ENCODE assay signal across 33 cellular contexts in the genomic region with DNA sequence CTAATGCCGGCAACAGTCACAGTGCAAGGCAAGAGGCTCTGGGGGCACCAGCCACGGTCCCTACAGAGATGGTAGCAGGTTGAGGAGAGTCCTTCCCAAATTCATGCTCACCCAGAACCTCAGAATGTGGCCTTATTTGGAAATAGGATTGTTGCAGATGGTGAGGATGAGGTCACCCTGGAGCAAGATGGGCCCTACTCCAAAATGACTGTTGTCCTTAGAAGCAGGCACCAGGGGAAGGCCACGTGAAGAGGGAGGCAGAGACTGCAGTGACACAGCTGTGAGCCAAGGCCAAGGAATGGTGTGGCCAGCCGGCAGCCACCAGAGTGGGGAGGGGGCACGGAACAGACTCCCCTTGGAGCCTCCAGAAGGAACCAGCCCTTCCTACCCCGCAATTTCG.
DNase-seq lines count a peak whose midpoint lies in the region; ATAC-seq and TF ChIP-seq lines count a peak whose summit lies in the region.
"Had no signal": no experiment of that assay in that cellular context is flagged by ENCODE, and none has a peak within 500 bp of the region (broad histone marks: within the 10 kb centered on the region; RNA-seq: fewer than 3 reads in every experiment).

No MANE protein-coding gene starts in this region.

- no peaks in the 10 kb centered on the region for H3K4me1 Mint-ChIP-seq in activated T-cell treated with anti-CD3 and anti-CD28 coated beads, Interleukin-2, amount 50 U/mL, for 4 hours (ENCODE audit: low read depth)
- H3K4me1 Mint-ChIP-seq: CD4-positive, alpha-beta memory T cell; neural progenitor cell; stimulated activated naive CD8-positive, alpha-beta T cell treated with anti-CD3 and anti-CD28 coated beads, Interleukin-15, amount 100 ng/mL, for 72 hours had no signal

- H3K4me1 ChIP-seq in left ventricle myocardium inferior (peaks cover 14% of the 10 kb centered on the region), IMR-90 (ENCODE audit: control insufficient read depth, insufficient read depth, low read length) (peaks cover 14% of the 10 kb centered on the region)
- H3K4me1 ChIP-seq: body of pancreas, esophagus muscularis mucosa, gastroesophageal sphincter, neural progenitor cell, parathyroid adenoma, spleen had no signal

- no peak for TF ChIP-seq RAD21 in IMR-90 (IDR thresholded peaks at IDR 0.05; ENCODE audit: low read length)

- no peak overlapping the region for H2BK5ac ChIP-seq in IMR-90 (ENCODE audit: low read depth, low read length, poor library complexity, severe bottlenecking)

- H3K36me3 Mint-ChIP-seq in activated T-cell treated with anti-CD3 and anti-CD28 coated beads, Interleukin-2, amount 50 U/mL, for 4 hours (ENCODE audit: insufficient read depth), result no peaks in the 10 kb centered on the region
- H3K36me3 Mint-ChIP-seq: CD4-positive, alpha-beta memory T cell; neural progenitor cell had no signal

- dilution Hi-C loops in IMR-90 (cut with HindIII; ENCODE audit: low sequenced_read_pairs, unreplicated experiment), result no loop called here

- in situ Hi-C loops in IMR-90 (cut with MboI; ENCODE audit: low sequenced_read_pairs), result no loop called here

- CTCF ChIA-PET in IMR-90 (lab: Yijun Ruan, JAX), result no interaction called here

- no peak for TF ChIP-seq POLR2A in IMR-90 (IDR thresholded peaks at IDR 0.05; ENCODE audit: low read depth, low read length)

- H2BK20ac ChIP-seq in IMR-90 (ENCODE audit: low read depth, low read length), result no peak overlapping the region

- H4K8ac ChIP-seq in IMR-90 (ENCODE audit: low read depth in 2 of 2, low read length in 2 of 2), result peak overlapping the region; percentile 42 to 59; a peak in 2 of 4 replicates

- intact Hi-C loops in Right ventricle myocardium superior (cut with DNase I) (no loop called here), left ventricle myocardium inferior (cut with micrococcal nuclease) (no loop called here), IMR-90 (cut with micrococcal nuclease) (no loop called here)

- H2BK15ac ChIP-seq in IMR-90 (ENCODE audit: low read depth, low read length), result no peak overlapping the region

- no peaks in the 10 kb centered on the region for H4K20me1 ChIP-seq in IMR-90 (ENCODE audit: insufficient read depth, low read length)

- 0 out of 2 replicates have a peak overlapping the region, but pooled peaks have one; percentile 19 for H4K91ac ChIP-seq in IMR-90 (ENCODE audit: insufficient read depth, low read depth, low read length)

- no peak for TF ChIP-seq CTCF in left ventricle myocardium inferior (IDR thresholded peaks at IDR 0.05; ENCODE audit: borderline replicate concordance)
- no peak for TF ChIP-seq CTCF in IMR-90 (conservative IDR thresholded peaks at IDR 0.05; ENCODE audit: low read depth, low read length)
- no peak for TF ChIP-seq CTCF in fibroblast of the aortic adventitia (IDR thresholded peaks at IDR 0.05; ENCODE audit: insufficient read depth, low read length)

- no peak overlapping the region for H3K18ac ChIP-seq in IMR-90 (ENCODE audit: low read depth, low read length)

- H2AFZ ChIP-seq in IMR-90 (replicated peaks; ENCODE audit: low read length, poor library complexity), result no peak overlapping the region
- H2AFZ ChIP-seq: neural progenitor cell, parathyroid adenoma had no signal

- H3K9ac ChIP-seq in IMR-90 (ENCODE audit: low read depth, low read length), result no peak overlapping the region
- H3K9ac ChIP-seq: neural progenitor cell, parathyroid adenoma had no signal

- peak overlapping the region; percentile 63; the same call in 1 of the 2 replicates for H3K14ac ChIP-seq in IMR-90 (replicated peaks; ENCODE audit: low read depth, low read length)

- H3K27ac ChIP-seq in left ventricle myocardium inferior (replicated peaks), result no peak overlapping the region
- H3K27ac ChIP-seq in IMR-90 (ENCODE audit: insufficient read depth, low read length), result no peak overlapping the region
- H3K27ac ChIP-seq: body of pancreas, dorsolateral prefrontal cortex, esophagus muscularis mucosa, gastroesophageal sphincter, neural progenitor cell, parathyroid adenoma, spleen had no signal

- H3K56ac ChIP-seq in IMR-90 (ENCODE audit: extremely low read depth, insufficient read depth, low read length), result no peak overlapping the region

- no peak overlapping the region for H3K4me2 ChIP-seq in IMR-90 (ENCODE audit: low read depth, low read length)
- H3K4me2 ChIP-seq: neural progenitor cell had no signal

- H3K4me3 Mint-ChIP-seq in activated T-cell treated with anti-CD3 and anti-CD28 coated beads, Interleukin-2, amount 50 U/mL, for 4 hours, result no peak overlapping the region
- H3K4me3 Mint-ChIP-seq: CD4-positive, alpha-beta memory T cell; neural progenitor cell; stimulated activated naive CD8-positive, alpha-beta T cell treated with anti-CD3 and anti-CD28 coated beads, Interleukin-15, amount 100 ng/mL, for 72 hours; T-helper 1 cell treated with Interleukin-12 subunit alpha and Interleukin-12 subunit beta and Interleukin-4 antibody, amounts not matched to agents 30 μg/mL and 1 μg/mL, for 36 hours had no signal

- POLR2A ChIA-PET in IMR-90 (lab: Charles Lee; ENCODE audit: unreplicated experiment), result no interaction called here

- H2BK120ac ChIP-seq in IMR-90 (ENCODE audit: low read depth, low read length), result peak overlapping the region; percentile 33; the same call in 1 of the 2 replicates

- peak; percentile 43 for ATAC-seq in Right ventricle myocardium superior (ENCODE audit: poor library complexity)
- ATAC-seq in IMR-90 (ENCODE audit: low read depth), result no peak
- ATAC-seq in activated T-cell treated with anti-CD3 and anti-CD28 coated beads, Interleukin-2, amount 50 U/mL, for 4 hours, result no peak
- ATAC-seq: body of pancreas; gastroesophageal sphincter; PC-3; stimulated activated naive CD8-positive, alpha-beta T cell treated with anti-CD3 and anti-CD28 coated beads, Interleukin-15, amount 100 ng/mL, for 72 hours had no signal

- no peak for DNase-seq in Right ventricle myocardium superior
- no peak for DNase-seq in left ventricle myocardium inferior
- DNase-seq in IMR-90, result peak; percentile 23
- DNase-seq in fibroblast of the aortic adventitia (ENCODE audit: low read depth), result peak; percentile 37
- DNase-seq in stromal cell of bone marrow (ENCODE audit: low read depth), result peak; percentile 7
- no peak for DNase-seq in NCI-H345 treated with DMSO at 0.1 percent for 48 hours (lab: John Stamatoyannopoulos, UW; ENCODE audit: unreplicated experiment)
- no peak for DNase-seq in activated T-cell treated with anti-CD3 and anti-CD28 coated beads, Interleukin-2, amount 50 U/mL, for 4 hours
- no peak for DNase-seq in amygdala (lab: John Stamatoyannopoulos, UW)
- DNase-seq: activated CD4-positive, alpha-beta T cell treated with anti-CD3 and anti-CD28 coated beads, Interleukin-2, amount 50 U/mL, for 1 hour; activated CD4-positive, CD25-positive, alpha-beta regulatory T cell; activated naive CD4-positive, alpha-beta T cell treated with Interleukin-2 at 50 U/mL for 16 hours; activated T-cell treated with anti-CD3 and anti-CD28 coated beads, Interleukin-2, amount 50 U/mL, for 48 hours; CD4-positive, alpha-beta memory T cell; dorsolateral prefrontal cortex; HCEC 1CT; MG63; NCI-H1105 treated with DMSO at 0.1 percent for 48 hours; NCI-H187 treated with DMSO at 0.1 percent for 48 hours; NCI-H2171; NCI-H510A treated with DMSO at 0.1 percent for 48 hours; NK-92 treated with Interleukin-12 subunit alpha and Interleukin-12 subunit beta, amount 100 ng/mL, for 24 hours; PC-3; retina; spleen; stimulated activated CD4-positive, alpha-beta T cell treated with anti-CD3 and anti-CD28 coated beads, Interleukin-2, amount 100 ng/mL, for 24 hours; stimulated activated naive CD8-positive, alpha-beta T cell treated with anti-CD3 and anti-CD28 coated beads, Interleukin-15, amount 100 ng/mL, for 72 hours had no signal

- H3K79me1 ChIP-seq in IMR-90 (ENCODE audit: low read depth in 1 of 2, low read length in 2 of 2), result no peaks in the 10 kb centered on the region

- peak overlapping the region; percentile 9 for H2AK9ac ChIP-seq in IMR-90 (replicated peaks; ENCODE audit: low read depth, low read length, poor library complexity)

- peaks cover 7% of the 10 kb centered on the region; the same call in 1 of the 2 replicates for H3K9me1 ChIP-seq in IMR-90 (ENCODE audit: insufficient read depth, low read length)

- H2AK5ac ChIP-seq in IMR-90 (ENCODE audit: low read depth, low read length), result 0 out of 2 replicates have a peak overlapping the region, but pooled peaks have one; percentile 20

- H3K27me3 ChIP-seq in left ventricle myocardium inferior (ENCODE audit: low read depth) (peaks cover 59% of the 10 kb centered on the region), IMR-90 (ENCODE audit: control insufficient read depth, insufficient read depth, low read length) (peaks cover 42% of the 10 kb centered on the region)
- H3K27me3 ChIP-seq: body of pancreas, MG63, neural progenitor cell had no signal

- no TSS peak for BruUV-seq in IMR-90 (replicated peaks; lab: Mats Ljungman, UMichigan)

- peaks cover 24% of the 10 kb centered on the region for H3K27me3 Mint-ChIP-seq in activated T-cell treated with anti-CD3 and anti-CD28 coated beads, Interleukin-2, amount 50 U/mL, for 4 hours (ENCODE audit: low read depth)

- no peak overlapping the region for H3K23ac ChIP-seq in IMR-90 (ENCODE audit: low read depth, low read length)

- no peaks in the 10 kb centered on the region for H3K9me3 ChIP-seq in left ventricle myocardium inferior (replicated peaks)
- H3K9me3 ChIP-seq in IMR-90 (ENCODE audit: control insufficient read depth, insufficient read depth, low read length), result no peaks in the 10 kb centered on the region
- H3K9me3 ChIP-seq: body of pancreas, esophagus muscularis mucosa, gastroesophageal sphincter, MG63, spleen, tibial artery had no signal

- 17% methylated on average over 1 of the region's 7 CpGs; no CpG with 5 or more reads in 1 of the 2 experiments for WGBS in IMR-90 (ENCODE audit: extremely low coverage in 2 of 2, insufficient read length in 1 of 2), 2 experiments

- H3K36me3 ChIP-seq in left ventricle myocardium inferior (no peaks in the 10 kb centered on the region), IMR-90 (ENCODE audit: control insufficient read depth, insufficient read depth, low read length) (no peaks in the 10 kb centered on the region)
- H3K36me3 ChIP-seq: esophagus muscularis mucosa, gastroesophageal sphincter, MG63, neural progenitor cell, spleen, tibial artery had no signal

- H3K4me3 ChIP-seq in left ventricle myocardium inferior, result no peak overlapping the region
- H3K4me3 ChIP-seq in IMR-90 (ENCODE audit: insufficient read depth, low read depth, low read length), result no peak overlapping the region
- no peak overlapping the region for H3K4me3 ChIP-seq in fibroblast of the aortic adventitia (ENCODE audit: low read depth, low read length)
- H3K4me3 ChIP-seq: body of pancreas, dorsolateral prefrontal cortex, esophagus muscularis mucosa, gastroesophageal sphincter, MG63, neural progenitor cell, spleen, tibial artery had no signal

- no peaks in the 10 kb centered on the region for H3K9me3 Mint-ChIP-seq in activated T-cell treated with anti-CD3 and anti-CD28 coated beads, Interleukin-2, amount 50 U/mL, for 4 hours
- H3K9me3 Mint-ChIP-seq: CD4-positive, alpha-beta memory T cell; neural progenitor cell; stimulated activated naive CD8-positive, alpha-beta T cell treated with anti-CD3 and anti-CD28 coated beads, Interleukin-15, amount 100 ng/mL, for 72 hours; T-helper 1 cell treated with Interleukin-12 subunit alpha and Interleukin-12 subunit beta and Interleukin-4 antibody, amounts not matched to agents 30 μg/mL and 1 μg/mL, for 36 hours had no signal

- no peak overlapping the region for H4K5ac ChIP-seq in IMR-90 (ENCODE audit: low read depth, low read length)

- H3K4ac ChIP-seq in IMR-90 (ENCODE audit: low read depth, low read length), result no peak overlapping the region; the same call in 1 of the 2 replicates

Comparison
In these comparisons a context has a peak if more than half of its experiments do, and no peak if none do; other contexts are left out.
1. DNase-seq: peak in IMR-90 (single experiment), fibroblast of the aortic adventitia (single experiment) and stromal cell of bone marrow (single experiment); none in Right ventricle myocardium superior (single experiment), left ventricle myocardium inferior (single experiment), NCI-H345 treated with DMSO at 0.1 percent for 48 hours (single experiment), activated T-cell treated with anti-CD3 and anti-CD28 coated beads, Interleukin-2, amount 50 U/mL, for 4 hours (single experiment) and amygdala (0 of 56).